Comparison of ENCODE assay signal across 14 cellular contexts in genomic region chr15:58433597-58434333, GRCh38. TPM values are rescaled to one million over a fixed set of nuclear protein-coding genes. Genes with fewer than 3 reads are reported as not detected.
A peak's percentile ranks its signal among the peaks of the same experiment; 100 is the strongest.
DNase-seq lines count a peak whose midpoint lies in the region; ATAC-seq and TF ChIP-seq lines count a peak whose summit lies in the region.
"Had no signal": no experiment of that assay in that cellular context is flagged by ENCODE, and none has a peak within 500 bp of the region (broad histone marks: within the 10 kb centered on the region; RNA-seq: fewer than 3 reads in every experiment).

No MANE protein-coding gene starts in this region.

- POLR2A ChIA-PET in activated CD8-positive, alpha-beta T cell treated with anti-CD3 and anti-CD28 coated beads, Interleukin-2, amount 10 ng/mL, durations not matched to agents 7 days and 5 days (lab: Charles Lee), result no interaction called here

- peak overlapping the region; percentile 63 for H3K27ac Mint-ChIP-seq in type B pancreatic cell
- no peak overlapping the region for H3K27ac Mint-ChIP-seq in activated CD8-positive, alpha-beta T cell treated with anti-CD3 and anti-CD28 coated beads, Interleukin-2, amount 10 ng/mL, durations not matched to agents 7 days and 5 days
- H3K27ac Mint-ChIP-seq: activated CD4-positive, alpha-beta memory T cell treated with anti-CD3 and anti-CD28 coated beads for 36 hours had no signal

- TF ChIP-seq CTCF in type B pancreatic cell (conservative IDR thresholded peaks at IDR 0.05), result no peak

- peaks cover 37% of the 10 kb centered on the region for H3K4me1 Mint-ChIP-seq in type B pancreatic cell (ENCODE audit: unreplicated experiment)
- H3K4me1 Mint-ChIP-seq in activated CD8-positive, alpha-beta T cell treated with anti-CD3 and anti-CD28 coated beads, Interleukin-2, amount 10 ng/mL, durations not matched to agents 7 days and 5 days (ENCODE audit: low read depth), result peaks cover 6% of the 10 kb centered on the region

- H3K36me3 Mint-ChIP-seq in type B pancreatic cell, result no peaks in the 10 kb centered on the region
- H3K36me3 Mint-ChIP-seq in activated CD8-positive, alpha-beta T cell treated with anti-CD3 and anti-CD28 coated beads, Interleukin-2, amount 10 ng/mL, durations not matched to agents 7 days and 5 days (ENCODE audit: low read depth), result no peaks in the 10 kb centered on the region
- H3K36me3 Mint-ChIP-seq: activated CD4-positive, alpha-beta memory T cell treated with anti-CD3 and anti-CD28 coated beads for 36 hours had no signal

- ATAC-seq in GM18858 (IDR thresholded peaks at IDR 0.05; ENCODE audit: unreplicated experiment) (no peak), HG03469 (IDR thresholded peaks at IDR 0.05; ENCODE audit: unreplicated experiment) (no peak)
- ATAC-seq in activated CD8-positive, alpha-beta T cell treated with anti-CD3 and anti-CD28 coated beads, Interleukin-2, amount 10 ng/mL, durations not matched to agents 7 days and 5 days, result no peak

- H3K27me3 Mint-ChIP-seq in type B pancreatic cell, result no peaks in the 10 kb centered on the region
- H3K27me3 Mint-ChIP-seq in activated CD8-positive, alpha-beta T cell treated with anti-CD3 and anti-CD28 coated beads, Interleukin-2, amount 10 ng/mL, durations not matched to agents 7 days and 5 days (ENCODE audit: low read depth), result no peaks in the 10 kb centered on the region
- H3K27me3 Mint-ChIP-seq: activated CD4-positive, alpha-beta memory T cell treated with anti-CD3 and anti-CD28 coated beads for 36 hours; central memory CD8-positive, alpha-beta T cell had no signal

- no peaks in the 10 kb centered on the region for H3K9me3 Mint-ChIP-seq in type B pancreatic cell
- no peaks in the 10 kb centered on the region for H3K9me3 Mint-ChIP-seq in activated CD8-positive, alpha-beta T cell treated with anti-CD3 and anti-CD28 coated beads, Interleukin-2, amount 10 ng/mL, durations not matched to agents 7 days and 5 days (ENCODE audit: insufficient read depth)
- H3K9me3 Mint-ChIP-seq: activated CD4-positive, alpha-beta memory T cell treated with anti-CD3 and anti-CD28 coated beads for 36 hours; central memory CD8-positive, alpha-beta T cell had no signal

- CTCF ChIA-PET in activated CD8-positive, alpha-beta T cell treated with anti-CD3 and anti-CD28 coated beads, Interleukin-2, amount 10 ng/mL, durations not matched to agents 7 days and 5 days (lab: Charles Lee), result interaction anchor here (1.2 kb wide), 1 partner anchor 31 kb away, joined by 3 read pairs; no protein-coding TSS in a partner anchor

- DNase-seq in HT-29 (ENCODE audit: low spot score), result peak; percentile 18
- DNase-seq in astrocyte of the hippocampus (ENCODE audit: low read depth, low spot score), result peak; percentile 41
- DNase-seq in hippocampal formation (lab: John Stamatoyannopoulos, UW), result peak; percentile 14 to 22
- DNase-seq in type B pancreatic cell (ENCODE audit: extremely low spot score, unreplicated experiment), result no peak
- DNase-seq in activated CD8-positive, alpha-beta T cell treated with anti-CD3 and anti-CD28 coated beads, Interleukin-2, amount 10 ng/mL, durations not matched to agents 7 days and 5 days, result no peak
- DNase-seq: activated CD4-positive, alpha-beta memory T cell treated with anti-CD3 and anti-CD28 coated beads for 36 hours; erythroblast; NCI-H510A; psoas muscle; RPMI8226; stomach had no signal

- H3K4me3 Mint-ChIP-seq in type B pancreatic cell, result peak overlapping the region; percentile 23
- H3K4me3 Mint-ChIP-seq in activated CD8-positive, alpha-beta T cell treated with anti-CD3 and anti-CD28 coated beads, Interleukin-2, amount 10 ng/mL, durations not matched to agents 7 days and 5 days, result no peak overlapping the region
- H3K4me3 Mint-ChIP-seq: activated CD4-positive, alpha-beta memory T cell treated with anti-CD3 and anti-CD28 coated beads for 36 hours; central memory CD8-positive, alpha-beta T cell had no signal

RNA-seq across cellular contexts. Expression of gene LIPC, which starts 2.0 kb away (rescaled TPM):
- total RNA-seq in HT-29 (2014; rRNA removed; shearing (Covaris generic)), result not detected in 2 replicates
- total RNA-seq in type B pancreatic cell (ENCODE audit: low replicate concordance), result 10.9 and 33.1 TPM in 2 replicates
- total RNA-seq in activated CD8-positive, alpha-beta T cell treated with anti-CD3 and anti-CD28 coated beads, Interleukin-2, amount 10 ng/mL, durations not matched to agents 7 days and 5 days, result 1 to 10 TPM; 4.1 to 4.4 TPM
- total RNA-seq: activated CD4-positive, alpha-beta memory T cell treated with anti-CD3 and anti-CD28 coated beads for 36 hours; psoas muscle had no signal

Comparison
In these comparisons a context has a peak if more than half of its experiments do, and no peak if none do; other contexts are left out.
1. DNase-seq: peak in HT-29 (single experiment), astrocyte of the hippocampus (single experiment) and hippocampal formation (2 of 2); none in type B pancreatic cell (single experiment) and activated CD8-positive, alpha-beta T cell treated with anti-CD3 and anti-CD28 coated beads, Interleukin-2, amount 10 ng/mL, durations not matched to agents 7 days and 5 days (single experiment).